Comparison of ENCODE assay signal across 19 cellular contexts in the genomic region with DNA sequence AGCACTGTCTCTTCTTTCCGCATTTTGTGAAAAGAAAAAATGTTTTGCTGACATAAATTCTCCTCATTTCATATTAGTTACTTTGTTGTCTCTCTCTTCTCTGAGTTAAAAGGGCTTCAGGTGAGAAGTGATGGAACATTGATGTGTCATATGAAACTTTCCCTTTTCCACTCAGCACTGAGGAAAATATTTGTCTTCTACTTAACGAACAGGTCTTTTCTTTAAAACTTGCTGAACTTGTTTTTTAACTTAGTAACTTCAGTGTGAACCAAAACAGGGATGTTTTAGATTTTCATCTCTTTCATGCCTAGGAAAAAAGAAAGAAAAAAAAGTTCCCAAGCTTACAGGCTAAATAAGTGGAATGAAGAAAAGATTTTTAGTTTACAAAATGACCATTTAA. TPM values are rescaled to one million over a fixed set of nuclear protein-coding genes. Genes with fewer than 3 reads are reported as not detected.
DNase-seq lines count a peak whose midpoint lies in the region; ATAC-seq, FAIRE-seq and TF ChIP-seq lines count a peak whose summit lies in the region.
"Had no signal": no experiment of that assay in that cellular context is flagged by ENCODE, and none has a peak within 500 bp of the region (broad histone marks: within the 10 kb centered on the region; RNA-seq: fewer than 3 reads in every experiment).

No MANE protein-coding gene starts in this region.

- DNase-seq in NCI-H2196 (lab: John Stamatoyannopoulos, UW; ENCODE audit: unreplicated experiment) (peak; percentile 9), NCI-H2196 treated with DMSO at 0.1 percent for 48 hours (lab: John Stamatoyannopoulos, UW; ENCODE audit: unreplicated experiment) (no peak), GM19239 (ENCODE audit: insufficient read length, low spot score) (no peak), SJCRH30 (no peak), SHP77 (lab: John Stamatoyannopoulos, UW) (no peak), NCI-H1105 treated with DMSO at 0.1 percent for 48 hours (lab: John Stamatoyannopoulos, UW) (no peak)
- DNase-seq: 8988T; Karpas-422; MM.1S; NCI-H1092; NCI-H146; NCI-H2107; NK-92 treated with Interleukin-12 subunit alpha and Interleukin-12 subunit beta, amount 100 ng/mL, for 24 hours; Right ventricle myocardium superior had no signal

- H3K27ac ChIP-seq in SJCRH30: peak overlapping the region; percentile 83
- no peak overlapping the region for H3K27ac ChIP-seq in parathyroid adenoma

- no peak for ATAC-seq in GM21825 (IDR thresholded peaks at IDR 0.05; ENCODE audit: unreplicated experiment)

- H3K27me3 ChIP-seq in SJCRH30: no peaks in the 10 kb centered on the region
- H3K27me3 ChIP-seq in parathyroid adenoma (ENCODE audit: control insufficient read depth, insufficient read depth, low read length): no peaks in the 10 kb centered on the region

- H3K9me3 ChIP-seq in SJCRH30 (replicated peaks) (no peaks in the 10 kb centered on the region), parathyroid adenoma (ENCODE audit: control insufficient read depth, low read length) (no peaks in the 10 kb centered on the region)

- peak overlapping the region; percentile 29 for H3K4me2 ChIP-seq in parathyroid adenoma (ENCODE audit: low read length)

- TF ChIP-seq CTCF in parathyroid adenoma (IDR thresholded peaks at IDR 0.05): no peak

- no peaks in the 10 kb centered on the region for H3K79me2 ChIP-seq in parathyroid adenoma

- peaks cover 38% of the 10 kb centered on the region for H3K4me1 ChIP-seq in SJCRH30
- peaks cover 2% of the 10 kb centered on the region for H3K4me1 ChIP-seq in parathyroid adenoma

- H3K4me3 ChIP-seq in SJCRH30 (no peak overlapping the region), parathyroid adenoma (ENCODE audit: low read depth, low read length) (no peak overlapping the region)

- H3K36me3 ChIP-seq in SJCRH30 (no peaks in the 10 kb centered on the region), parathyroid adenoma (ENCODE audit: control insufficient read depth, insufficient read depth, low read length) (no peaks in the 10 kb centered on the region)

- no peak overlapping the region for H2AFZ ChIP-seq in parathyroid adenoma

- peak; percentile 47 for FAIRE-seq in GM19239 (lab: Jason Lieb, UNC)
- FAIRE-seq: G401.6, H1 had no signal

- no peak overlapping the region for H3K9ac ChIP-seq in parathyroid adenoma

RNA-seq across cellular contexts. Expression of a gene that starts 19.0 kb away (rescaled TPM):
- 114 and 123 TPM in 2 replicates for total RNA-seq in SJCRH30 (2014; rRNA removed; shearing (Covaris generic))
- total RNA-seq: B cell had no signal
